ENCODE assay signal across 26 cellular contexts in genomic region chr15:23402544-23402943, GRCh38. TPM values are rescaled to one million over a fixed set of nuclear protein-coding genes. Genes with fewer than 3 reads are reported as not detected.
"Had no signal": no experiment of that assay in that cellular context is flagged by ENCODE, and none has a peak within 500 bp of the region (broad histone marks: within the 10 kb centered on the region; RNA-seq: fewer than 3 reads in every experiment).

No MANE protein-coding gene starts in this region.

- H3K4me3 ChIP-seq: esophagus squamous epithelium, gastroesophageal sphincter, hepatocyte, mucosa of descending colon, psoas muscle, sigmoid colon, skin epidermis, stomach had no signal

- H3K79me2 ChIP-seq: hepatocyte had no signal

- H3K27ac ChIP-seq: esophagus squamous epithelium, gastroesophageal sphincter, hepatocyte, neutrophil, psoas muscle, sigmoid colon, skin epidermis, stomach had no signal

- H3K27me3 ChIP-seq: esophagus squamous epithelium, hepatocyte, neutrophil, sigmoid colon had no signal

- DNase-seq: esophagus squamous epithelium; foreskin fibroblast; glutamatergic neuron; kidney; left colon; mammary epithelial cell; mucosa of descending colon; naive thymus-derived CD8-positive, alpha-beta T cell; psoas muscle; retina; sigmoid colon; stimulated activated CD4-positive, alpha-beta T cell treated with anti-CD3 and anti-CD28 coated beads, Interleukin-2, amount 100 ng/mL, for 24 hours; stimulated activated CD4-positive, alpha-beta T cell treated with anti-CD3 and anti-CD28 coated beads, Interleukin-4, amount 100 ng/mL, for 4 hours; stimulated activated naive B cell treated with anti-CD40 and anti-IgM and Interleukin-4, amounts not matched to agents 10 μg/mL and 1 μg/mL and 100 μg/mL, for 72 hours; stomach; substantia nigra had no signal

- H3K4me2 ChIP-seq: hepatocyte had no signal

- H2AFZ ChIP-seq: hepatocyte had no signal

- FAIRE-seq: kidney, urothelium cell line had no signal

- H3K4me1 ChIP-seq: esophagus squamous epithelium, gastroesophageal sphincter, psoas muscle, sigmoid colon, stomach had no signal

- H3K36me3 ChIP-seq: esophagus squamous epithelium, gastroesophageal sphincter, neutrophil, sigmoid colon, stomach had no signal

- ATAC-seq: gastroesophageal sphincter; left colon; mucosa of descending colon; naive thymus-derived CD8-positive, alpha-beta T cell; psoas muscle; stimulated activated naive B cell treated with anti-CD40 and anti-IgM and Interleukin-4, amounts not matched to agents 10 μg/mL and 1 μg/mL and 100 μg/mL, for 72 hours had no signal

- H3K9me3 ChIP-seq: esophagus squamous epithelium, mucosa of descending colon, neutrophil, psoas muscle, sigmoid colon had no signal

RNA-seq across cellular contexts. Expression of gene GOLGA6L2, which starts 44.5 kb away (rescaled TPM):
- total RNA-seq: epithelial cell of proximal tubule; esophagus squamous epithelium; hepatocyte; kidney; left colon; lower leg skin; mammary epithelial cell; mesenteric fat pad; mucosa of descending colon; naive thymus-derived CD8-positive, alpha-beta T cell; osteoblast; psoas muscle; stomach had no signal
- polyA plus RNA-seq: hepatocyte; mammary epithelial cell; naive thymus-derived CD8-positive, alpha-beta T cell; neural cell; psoas muscle; sigmoid colon; stomach had no signal

RNA-seq across cellular contexts. Expression of gene GOLGA8S, which starts 48.0 kb away (rescaled TPM):
- total RNA-seq: epithelial cell of proximal tubule, mammary epithelial cell had no signal
- polyA plus RNA-seq: mammary epithelial cell; naive thymus-derived CD8-positive, alpha-beta T cell; neural cell had no signal
